ENCODE assay signal across 13 cellular contexts in genomic region chr5:39422886-39423285, GRCh38. TPM values are rescaled to one million over a fixed set of nuclear protein-coding genes. Genes with fewer than 3 reads are reported as not detected.
A peak's percentile ranks its signal among the peaks of the same experiment; 100 is the strongest.
DNase-seq lines count a peak whose midpoint lies in the region; ATAC-seq and TF ChIP-seq lines count a peak whose summit lies in the region.
"Had no signal": no experiment of that assay in that cellular context is flagged by ENCODE, and none has a peak within 500 bp of the region (broad histone marks: within the 10 kb centered on the region; RNA-seq: fewer than 3 reads in every experiment).

No MANE protein-coding gene starts in this region.

- H3K27ac ChIP-seq in GM23248: peak overlapping the region; percentile 94
- peak overlapping the region; percentile 87 to 90 for H3K27ac ChIP-seq in left lung
- peak overlapping the region; percentile 72 for H3K27ac ChIP-seq in skeletal muscle tissue (ENCODE audit: low read depth, low read length)

- peaks cover 77% of the 10 kb centered on the region for H3K79me2 ChIP-seq in GM23248 (ENCODE audit: insufficient read depth)

- H2AFZ ChIP-seq in GM23248: no peak overlapping the region

- H3K9me3 Mint-ChIP-seq in chondrocyte (ENCODE audit: low read depth): no peaks in the 10 kb centered on the region
- H3K9me3 Mint-ChIP-seq: T-cell had no signal

- peak overlapping the region; percentile 98 for H3K4me3 ChIP-seq in GM23248
- peak overlapping the region; percentile 53 to 55 for H3K4me3 ChIP-seq in left lung
- H3K4me3 ChIP-seq in skeletal muscle tissue (ENCODE audit: low read length in 3 of 3): peak overlapping the region; percentile 45 to 87 (median 73)

- ATAC-seq in left lung (no peak), HG02610 (IDR thresholded peaks at IDR 0.05; ENCODE audit: unreplicated experiment) (no peak)
- ATAC-seq: naive thymus-derived CD8-positive, alpha-beta T cell; T-cell had no signal

- peak overlapping the region; percentile 95 for H3K27ac Mint-ChIP-seq in chondrocyte (ENCODE audit: unreplicated experiment)
- H3K27ac Mint-ChIP-seq: naive thymus-derived CD8-positive, alpha-beta T cell had no signal

- H3K9me2 ChIP-seq in GM23248 (ENCODE audit: insufficient read depth): no peaks in the 10 kb centered on the region

- 0 to 6% methylated on average over 1 of the region's 1 CpG for WGBS in GM23248 (ENCODE audit: low coverage in 1 of 2, low lambda C conversion rate in 2 of 2, missing lambda C conversion rate in 2 of 2), 2 experiments

- peak overlapping the region; percentile 88 for H3K4me2 ChIP-seq in GM23248 (ENCODE audit: unreplicated experiment)

- H3K4me3 Mint-ChIP-seq in chondrocyte (ENCODE audit: unreplicated experiment): peak overlapping the region; percentile 86

- peaks cover 7% of the 10 kb centered on the region; the same call in 1 of the 2 replicates for H4K20me1 ChIP-seq in GM23248 (ENCODE audit: insufficient read depth)

- no peak for TF ChIP-seq CTCF in chondrocyte (IDR thresholded peaks at IDR 0.05)
- TF ChIP-seq CTCF in left lung (IDR thresholded peaks at IDR 0.05): no peak

- H3K36me3 ChIP-seq in GM23248 (ENCODE audit: low read depth) (peaks cover 27% of the 10 kb centered on the region), left lung (no peaks in the 10 kb centered on the region), skeletal muscle tissue (ENCODE audit: control insufficient read depth in 3 of 3, insufficient read depth in 3 of 3, low read length in 3 of 3) (no peaks in the 10 kb centered on the region)

- DNase-seq in GM23248 (no peak), chondrocyte (ENCODE audit: low spot score) (no peak), left lung (no peak), hypothalamus (lab: John Stamatoyannopoulos, UW) (no peak), AML-193 (lab: John Stamatoyannopoulos, UW) (no peak)
- no peak for DNase-seq in stimulated activated CD4-positive, alpha-beta T cell treated with anti-CD3 and anti-CD28 coated beads, Interleukin-12 subunit alpha, Interleukin-12 subunit beta, amount 100 ng/mL, for 4 hours
- DNase-seq: naive thymus-derived CD8-positive, alpha-beta T cell; NCI-H1105 treated with DMSO at 0.1 percent for 48 hours; NCI-H82; T-cell had no signal

- peak overlapping the region; percentile 98 for H3K9ac ChIP-seq in GM23248
- peak overlapping the region; percentile 5 to 84 (median 46) for H3K9ac ChIP-seq in skeletal muscle tissue (ENCODE audit: low read depth in 1 of 3, low read length in 3 of 3)

- H3K27me3 ChIP-seq in GM23248 (replicated peaks; ENCODE audit: insufficient read depth): no peaks in the 10 kb centered on the region
- H3K27me3 ChIP-seq in left lung: peaks cover 0 to 10% of the 10 kb centered on the region in 2 donors
- peaks cover 0 to 3% (median 2%) of the 10 kb centered on the region in 3 donors for H3K27me3 ChIP-seq in skeletal muscle tissue (ENCODE audit: control insufficient read depth in 3 of 3, insufficient read depth in 3 of 3, low read length in 3 of 3)

- H3K9me3 ChIP-seq in GM23248 (ENCODE audit: low read depth): no peaks in the 10 kb centered on the region
- H3K9me3 ChIP-seq in left lung: no peaks in the 10 kb centered on the region
- H3K9me3 ChIP-seq in skeletal muscle tissue (ENCODE audit: control insufficient read depth in 3 of 3, low read length in 3 of 3): no peaks in the 10 kb centered on the region

- no peaks in the 10 kb centered on the region for H3K27me3 Mint-ChIP-seq in chondrocyte (ENCODE audit: low read depth)

- no peaks in the 10 kb centered on the region for H3K36me3 Mint-ChIP-seq in chondrocyte (ENCODE audit: low read depth)
- H3K36me3 Mint-ChIP-seq: naive thymus-derived CD8-positive, alpha-beta T cell; T-cell had no signal

- H3K4me1 ChIP-seq in GM23248 (ENCODE audit: insufficient read depth) (peaks cover 52% of the 10 kb centered on the region), left lung (peaks cover 23 to 62% of the 10 kb centered on the region in 2 donors), skeletal muscle tissue (ENCODE audit: control insufficient read depth in 3 of 3, insufficient read depth in 3 of 3, low read length in 3 of 3) (peaks cover 10 to 31% (median 18%) of the 10 kb centered on the region in 3 donors)

- peaks cover 79% of the 10 kb centered on the region for H3K4me1 Mint-ChIP-seq in chondrocyte (ENCODE audit: low read depth)

- H3F3A ChIP-seq in GM23248 (ENCODE audit: insufficient read depth): peaks cover 89% of the 10 kb centered on the region

- in situ Hi-C loops in GM23248 (cut with MboI): no loop called here

- intact Hi-C loops in left lung (cut with DNase I): loop anchor here in 1 of 2 donors (10.0 kb wide), 1 partner anchor 82 kb away; no protein-coding TSS in a partner anchor

RNA-seq across cellular contexts. Expression of gene DAB2, which starts 1.9 kb away (rescaled TPM):
- total RNA-seq in GM23248 (2014; rRNA removed; shearing (Covaris generic)): 211 and 266 TPM in 2 replicates
- 525 and 533 TPM in 2 replicates for polyA plus RNA-seq in GM23248 (2016; fragmentation: Nextera tagmentation; extraction: Ambion mirVana)
- total RNA-seq in chondrocyte (82.7 to 108 TPM (median 84.4 TPM) in 3 replicates), left lung (100 to 1,000 TPM; 159 to 162 TPM), skeletal muscle tissue (91.3 TPM)
- total RNA-seq: activated CD8-positive, alpha-beta memory T cell treated with anti-CD3 and anti-CD28 coated beads for 36 hours had no signal

RNA-seq across cellular contexts. Expression of gene C9, which starts 58.6 kb away (rescaled TPM):
- total RNA-seq in GM23248 (2014; rRNA removed; shearing (Covaris generic)): not detected in 2 replicates
- polyA plus RNA-seq in GM23248 (2016; fragmentation: Nextera tagmentation; extraction: Ambion mirVana): 0.06 TPM in 1 of 2 replicates, not detected in the other
- not detected in 3 replicates for total RNA-seq in chondrocyte
- under 1 TPM in 1 of 2 donors, not detected in 1; 0.58 TPM for total RNA-seq in left lung
- total RNA-seq in skeletal muscle tissue: 1.0 TPM
- total RNA-seq: activated CD8-positive, alpha-beta memory T cell treated with anti-CD3 and anti-CD28 coated beads for 36 hours; naive thymus-derived CD8-positive, alpha-beta T cell had no signal
- polyA plus RNA-seq: naive thymus-derived CD8-positive, alpha-beta T cell had no signal
